ENCODE assay signal across 15 cellular contexts in the genomic region with DNA sequence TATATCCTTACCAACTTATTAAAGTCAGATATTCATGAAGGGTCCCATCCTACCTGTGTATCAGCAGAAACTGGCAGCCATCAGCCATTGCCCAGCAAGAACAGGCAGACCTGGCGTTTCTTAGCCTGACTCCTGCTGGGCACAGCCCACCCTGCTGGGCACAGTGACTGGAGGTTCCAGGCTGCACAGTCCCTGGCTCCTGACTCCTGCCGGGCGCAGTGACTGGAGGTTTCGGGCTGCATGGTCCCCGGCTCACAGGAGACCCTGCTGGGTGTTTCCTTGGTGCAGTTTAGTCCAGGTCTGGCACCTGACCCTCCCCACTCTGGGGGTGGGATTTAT. TPM values are rescaled to one million over a fixed set of nuclear protein-coding genes. Genes with fewer than 3 reads are reported as not detected.
DNase-seq lines count a peak whose midpoint lies in the region; ATAC-seq, FAIRE-seq and TF ChIP-seq lines count a peak whose summit lies in the region.
"Had no signal": no experiment of that assay in that cellular context is flagged by ENCODE, and none has a peak within 500 bp of the region (broad histone marks: within the 10 kb centered on the region; RNA-seq: fewer than 3 reads in every experiment).

No MANE protein-coding gene starts in this region.

- TSS peak; percentile 20 for BruUV-seq in endothelial cell of umbilical vein (replicated peaks; lab: Mats Ljungman, UMichigan)

- H3K4me3 ChIP-seq in BLaER1 treated with 17β-estradiol and CSF1 and Interleukin-3, amounts not matched to agents 10 nM and 100 nM, result no peak overlapping the region
- H3K4me3 ChIP-seq in endothelial cell of umbilical vein (replicated peaks in 1 of 3; ENCODE audit: insufficient read depth in 1 of 3, low read depth in 1 of 3, low read length in 3 of 3), result no peak overlapping the region
- no peak overlapping the region for H3K4me3 ChIP-seq in sigmoid colon
- H3K4me3 ChIP-seq: testis had no signal

- TF ChIP-seq CTCF in endothelial cell of umbilical vein (IDR thresholded peaks at IDR 0.05; ENCODE audit: extremely low read depth in 1 of 2, insufficient read depth in 1 of 2, low read depth in 1 of 2, low read length in 2 of 2), result no peak
- TF ChIP-seq CTCF in sigmoid colon (IDR thresholded peaks at IDR 0.05), result no peak

- no peaks in the 10 kb centered on the region for H3K9me3 ChIP-seq in BLaER1 treated with 17β-estradiol and CSF1 and Interleukin-3, amounts not matched to agents 10 nM and 100 nM (replicated peaks in 1 of 11)
- H3K9me3 ChIP-seq in KOPT-K1 (ENCODE audit: insufficient read depth, low read length, poor library complexity, severe bottlenecking) (no peaks in the 10 kb centered on the region), endothelial cell of umbilical vein (replicated peaks; ENCODE audit: control insufficient read depth, insufficient read depth, low read length) (no peaks in the 10 kb centered on the region), sigmoid colon (no peaks in the 10 kb centered on the region)
- H3K9me3 ChIP-seq: testis had no signal

- WGBS in sigmoid colon, 2 donors, result 89 to 90% methylated on average over 5 of the region's 5 CpGs

- dilution Hi-C loops in endothelial cell of umbilical vein (cut with MboI; ENCODE audit: extremely low pct_ligation_motif_present, low sequenced_read_pairs), result no loop called here

- TF ChIP-seq POLR2A in endothelial cell of umbilical vein (IDR thresholded peaks at IDR 0.05; ENCODE audit: low read depth, low read length), result no peak
- TF ChIP-seq POLR2A in sigmoid colon (IDR thresholded peaks at IDR 0.05), result no peak

- peaks cover 5% of the 10 kb centered on the region for H3K79me2 ChIP-seq in endothelial cell of umbilical vein (ENCODE audit: control insufficient read depth, insufficient read depth, low read length)

- DNase-seq in endothelial cell of umbilical vein (ENCODE audit: low read depth, low spot score) (no peak), sigmoid colon (no peak), GF-D8 (lab: John Stamatoyannopoulos, UW) (no peak), NAMALWA (ENCODE audit: low spot score) (no peak)
- DNase-seq: activated naive CD8-positive, alpha-beta T cell treated with anti-CD3 and anti-CD28 coated beads, Interleukin-2, amount 10 ng/mL, durations not matched to agents 7 days and 5 days; activated T-cell treated with anti-CD3 and anti-CD28 coated beads, Interleukin-2, amount 50 U/mL, for 48 hours; DMS153; effector memory CD8-positive, alpha-beta T cell; NCI-H2081 treated with DMSO at 0.1 percent for 48 hours; NCI-H526 had no signal

- peaks cover 52 to 65% (median 56%) of the 10 kb centered on the region in 10 experiments for H3K4me1 ChIP-seq in BLaER1 treated with 17β-estradiol and CSF1 and Interleukin-3, amounts not matched to agents 10 nM and 100 nM
- peaks cover 69% of the 10 kb centered on the region for H3K4me1 ChIP-seq in endothelial cell of umbilical vein (ENCODE audit: control insufficient read depth, extremely low read depth, insufficient read depth, low read length)
- H3K4me1 ChIP-seq in sigmoid colon, result peaks cover 0 to 85% (median 72%) of the 10 kb centered on the region in 4 donors

- no peak for ATAC-seq in GM18870 (IDR thresholded peaks at IDR 0.05; ENCODE audit: unreplicated experiment)
- no peak for ATAC-seq in GM21723 (IDR thresholded peaks at IDR 0.05; ENCODE audit: unreplicated experiment)
- ATAC-seq: effector memory CD8-positive, alpha-beta T cell had no signal

- intact Hi-C loops in endothelial cell of umbilical vein (cut with micrococcal nuclease) (no loop called here), sigmoid colon (cut with DNase I) (no loop called here)

- no peaks in the 10 kb centered on the region for H3K9me1 ChIP-seq in endothelial cell of umbilical vein (replicated peaks; ENCODE audit: control insufficient read depth, extremely low read depth, insufficient read depth, low read length)

- no peak for TF ChIP-seq EP300 in sigmoid colon (IDR thresholded peaks at IDR 0.05)

- H4K20me1 ChIP-seq in BLaER1 treated with 17β-estradiol and CSF1 and Interleukin-3, amounts not matched to agents 10 nM and 100 nM, result peaks cover 18 to 97% (median 81%) of the 10 kb centered on the region in 11 experiments
- no peaks in the 10 kb centered on the region for H4K20me1 ChIP-seq in endothelial cell of umbilical vein (replicated peaks; ENCODE audit: control insufficient read depth, extremely low read depth, insufficient read depth, low read length)

- H3K27ac ChIP-seq in BLaER1 treated with 17β-estradiol and CSF1 and Interleukin-3, amounts not matched to agents 10 nM and 100 nM, result no peak overlapping the region
- H3K27ac ChIP-seq in KOPT-K1 (ENCODE audit: low read depth, low read length, poor library complexity, severe bottlenecking), result peak overlapping the region; percentile 70
- peak overlapping the region; percentile 91 for H3K27ac ChIP-seq in endothelial cell of umbilical vein (ENCODE audit: insufficient read depth, low read depth, low read length)
- peak overlapping the region; percentile 52 to 85 (median 80) for H3K27ac ChIP-seq in sigmoid colon

- peaks cover 54 to 92% (median 78%) of the 10 kb centered on the region in 11 experiments for H3K36me3 ChIP-seq in BLaER1 treated with 17β-estradiol and CSF1 and Interleukin-3, amounts not matched to agents 10 nM and 100 nM
- H3K36me3 ChIP-seq in KOPT-K1 (ENCODE audit: insufficient read depth, low read length) (peaks cover 58% of the 10 kb centered on the region), endothelial cell of umbilical vein (ENCODE audit: control insufficient read depth in 2 of 2, extremely low read depth in 1 of 2, insufficient read depth in 2 of 2, low read length in 2 of 2) (peaks cover 4 to 15% of the 10 kb centered on the region in 2 experiments), sigmoid colon (peaks cover 0 to 76% (median 16%) of the 10 kb centered on the region in 4 donors)

- CTCF ChIA-PET in endothelial cell of umbilical vein (lab: Charles Lee), result interaction anchor here (0.6 to 10.2 kb wide), 4 partner anchors 23 to 55 kb away, joined by 3 to 265 read pairs (median 16); no protein-coding TSS in a partner anchor

- FAIRE-seq in endothelial cell of umbilical vein (lab: Jason Lieb, UNC), result no peak

- peak overlapping the region in 2 of 11 experiments; percentile 14 to 22; a peak in 1 of 22 replicates for H3K9ac ChIP-seq in BLaER1 treated with 17β-estradiol and CSF1 and Interleukin-3, amounts not matched to agents 10 nM and 100 nM
- no peak overlapping the region for H3K9ac ChIP-seq in endothelial cell of umbilical vein (replicated peaks; ENCODE audit: extremely low read depth, insufficient read depth, low read length)

- H2AFZ ChIP-seq in endothelial cell of umbilical vein (ENCODE audit: low read depth, low read length), result no peak overlapping the region

- peak overlapping the region; percentile 46 to 91 (median 77); a peak in 19 of 22 replicates for H3K4me2 ChIP-seq in BLaER1 treated with 17β-estradiol and CSF1 and Interleukin-3, amounts not matched to agents 10 nM and 100 nM
- H3K4me2 ChIP-seq in endothelial cell of umbilical vein (ENCODE audit: insufficient read depth, low read length), result no peak overlapping the region

- no peaks in the 10 kb centered on the region for H3K27me3 ChIP-seq in BLaER1 treated with 17β-estradiol and CSF1 and Interleukin-3, amounts not matched to agents 10 nM and 100 nM
- H3K27me3 ChIP-seq in endothelial cell of umbilical vein (ENCODE audit: control insufficient read depth in 2 of 2, insufficient read depth in 2 of 2, low read length in 2 of 2) (no peaks in the 10 kb centered on the region), sigmoid colon (no peaks in the 10 kb centered on the region)
- H3K27me3 ChIP-seq: testis had no signal

- POLR2A ChIA-PET in endothelial cell of umbilical vein (lab: Charles Lee), result no interaction called here

TF ChIP-seq in endothelial cell of umbilical vein, 7 proteins besides CTCF, POLR2A, EP300 and RAD21:
- no peak for TF ChIP-seq POLR2AphosphoS5 (IDR thresholded peaks at IDR 0.05; ENCODE audit: insufficient read depth, low read depth, low read length)
- TF ChIP-seq JUN (IDR thresholded peaks at IDR 0.05; ENCODE audit: borderline replicate concordance, insufficient read depth, insufficient read length, low read depth), result no peak
- TF ChIP-seq MYC (IDR thresholded peaks at IDR 0.05; ENCODE audit: low read depth, low read length), result no peak
- TF ChIP-seq FOS (IDR thresholded peaks at IDR 0.05; ENCODE audit: borderline replicate concordance, insufficient read depth, low read length), result no peak
- TF ChIP-seq GATA2 (IDR thresholded peaks at IDR 0.05; ENCODE audit: insufficient read depth, insufficient read length, low read depth, low read length), result no peak
- no peak for TF ChIP-seq EZH2 (IDR thresholded peaks at IDR 0.05; ENCODE audit: borderline replicate concordance, low read depth, low read length, severe bottlenecking)

RNA-seq across cellular contexts. Expression of a gene that starts 6.7 kb away (rescaled TPM):
- 19.5 and 19.6 TPM in 2 replicates for total RNA-seq in endothelial cell of umbilical vein
- 18.6 and 19.0 TPM in 2 replicates for polyA plus RNA-seq in endothelial cell of umbilical vein
- 16.5 and 20.5 TPM in 2 replicates for polyA plus RNA-seq in endothelial cell of umbilical vein (2011; cell fraction: cytosol; rRNA removed)
- polyA plus RNA-seq in endothelial cell of umbilical vein (2011; cell fraction: nucleus; rRNA removed), result 9.6 and 10.3 TPM in 2 replicates
- polyA plus RNA-seq in endothelial cell of umbilical vein (2012), result 22.1 and 22.5 TPM in 2 replicates
- 18.3 and 18.5 TPM in 2 replicates for polyA minus RNA-seq in endothelial cell of umbilical vein
- 8.5 TPM for polyA minus RNA-seq in endothelial cell of umbilical vein (2011; cell fraction: cytosol; rRNA and poly(A)+ RNA removed)
- polyA minus RNA-seq in endothelial cell of umbilical vein (2011; cell fraction: nucleus; rRNA and poly(A)+ RNA removed), result 10.9 and 15.9 TPM in 2 replicates
- 10 to 100 TPM in 3 of 4 donors, 1 to 10 TPM in 1; 8.0 to 13.6 (median 11.0) TPM for total RNA-seq in sigmoid colon
- 1 to 10 TPM; 6.0 to 9.2 (median 8.1) TPM for polyA plus RNA-seq in sigmoid colon

RNA-seq across cellular contexts. Expression of a gene that starts 24.0 kb away (rescaled TPM):
- total RNA-seq in endothelial cell of umbilical vein (58.9 and 77.3 TPM in 2 replicates), sigmoid colon (10 to 100 TPM; 50.4 to 75.9 (median 67.1) TPM)
- polyA plus RNA-seq in endothelial cell of umbilical vein (69.5 and 79.0 TPM in 2 replicates), sigmoid colon (10 to 100 TPM in 1 of 3 donors, 1 to 10 TPM in 2; 1.4 to 11.5 (median 8.4) TPM)
- 30.9 and 37.0 TPM in 2 replicates for polyA plus RNA-seq in endothelial cell of umbilical vein (2011; cell fraction: cytosol; rRNA removed)
- polyA plus RNA-seq in endothelial cell of umbilical vein (2011; cell fraction: nucleus; rRNA removed), result 23.1 and 36.3 TPM in 2 replicates
- polyA plus RNA-seq in endothelial cell of umbilical vein (2012), result 19.7 and 40.2 TPM in 2 replicates
- polyA minus RNA-seq in endothelial cell of umbilical vein, result 58.4 and 79.1 TPM in 2 replicates
- polyA minus RNA-seq in endothelial cell of umbilical vein (2011; cell fraction: cytosol; rRNA and poly(A)+ RNA removed), result 5.2 TPM
- polyA minus RNA-seq in endothelial cell of umbilical vein (2011; cell fraction: nucleus; rRNA and poly(A)+ RNA removed), result 27.9 and 31.7 TPM in 2 replicates

Comparison
In these comparisons a context has a peak if more than half of its experiments do, and no peak if none do; other contexts are left out.
1. H3K27ac ChIP-seq: peak in KOPT-K1 (single experiment), endothelial cell of umbilical vein (single experiment) and sigmoid colon (4 of 4); none in BLaER1 treated with 17β-estradiol and CSF1 and Interleukin-3, amounts not matched to agents 10 nM and 100 nM (0 of 11).